ENCODE assay signal across 8 cellular contexts in the genomic region with DNA sequence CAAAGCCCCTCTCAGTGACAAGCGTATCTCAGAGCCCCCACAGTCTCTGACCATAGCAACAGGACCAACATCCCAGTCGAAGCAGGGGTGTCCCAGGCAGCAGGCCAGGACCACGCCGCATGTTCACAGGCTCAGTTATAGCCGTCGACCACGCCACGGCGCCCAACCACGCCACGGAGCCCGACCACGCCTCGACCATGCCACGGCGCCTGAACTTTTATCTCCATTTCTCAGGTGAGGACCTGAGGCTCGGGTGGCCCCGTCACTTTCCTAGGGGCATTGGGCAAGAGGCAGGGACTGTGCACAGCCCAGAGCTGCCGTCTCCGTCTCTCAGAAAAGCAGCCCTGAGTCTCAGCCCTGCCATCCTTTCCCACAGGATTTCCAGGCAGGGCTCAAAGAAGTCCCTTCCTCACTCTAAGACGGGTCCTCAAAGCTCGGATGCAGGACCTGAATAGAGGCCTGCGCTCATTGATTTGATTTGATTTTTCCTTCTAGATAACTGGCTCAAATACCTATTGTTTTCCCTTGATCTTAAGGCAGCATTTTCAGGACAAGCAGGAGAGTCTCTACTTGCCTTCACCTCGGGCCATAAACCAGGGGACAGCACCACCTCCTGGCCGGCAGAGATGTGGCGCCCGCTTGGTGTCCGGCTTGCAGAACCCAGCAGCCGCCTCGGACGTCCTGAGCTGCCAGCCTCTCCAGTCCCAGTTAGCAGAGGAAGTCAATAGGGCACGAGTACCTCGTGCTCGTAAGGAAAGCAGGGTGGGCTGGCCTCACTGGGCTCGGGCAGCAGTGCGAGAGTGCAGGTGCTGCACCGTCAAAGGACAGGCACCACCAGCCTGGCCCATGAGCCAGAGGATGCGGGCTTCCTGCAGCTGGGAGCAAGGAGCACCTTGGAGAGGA. TPM values are rescaled to one million over a fixed set of nuclear protein-coding genes. Genes with fewer than 3 reads are reported as not detected.
A peak's percentile ranks its signal among the peaks of the same experiment; 100 is the strongest.
DNase-seq lines count a peak whose midpoint lies in the region; ATAC-seq and TF ChIP-seq lines count a peak whose summit lies in the region.

No MANE protein-coding gene starts in this region.

- H3K9me3 Mint-ChIP-seq in Caco-2 (ENCODE audit: unreplicated experiment): no peaks in the 10 kb centered on the region

- H3K36me3 ChIP-seq in Caco-2 (ENCODE audit: control insufficient read depth, insufficient read depth, low read length): no peaks in the 10 kb centered on the region
- H3K36me3 ChIP-seq in HAP-1 (replicated peaks): no peaks in the 10 kb centered on the region
- H3K36me3 ChIP-seq in OCI-LY7 (ENCODE audit: insufficient read depth, low read length): no peaks in the 10 kb centered on the region
- no peaks in the 10 kb centered on the region for H3K36me3 ChIP-seq in adrenal gland (replicated peaks in 1 of 2)
- no peaks in the 10 kb centered on the region for H3K36me3 ChIP-seq in psoas muscle (ENCODE audit: insufficient read depth in 1 of 2, low read depth in 1 of 2)

- DNase-seq in Caco-2: peak; percentile 79 to 86
- DNase-seq in HAP-1 (ENCODE audit: low spot score in 2 of 2): peak; percentile 72 to 83
- DNase-seq in OCI-LY7 (ENCODE audit: low spot score): peak; percentile 59
- peak; percentile 71 to 90 (median 83) for DNase-seq in adrenal gland
- peak; percentile 80 for DNase-seq in left cardiac atrium
- peak; percentile 70 to 83 for DNase-seq in psoas muscle

- TF ChIP-seq CTCF in Caco-2 (IDR thresholded peaks at IDR 0.05; ENCODE audit: insufficient read depth in 1 of 2, low read depth in 1 of 2, low read length in 1 of 2, severe bottlenecking in 1 of 2, unreplicated experiment in 1 of 2): peak; percentile 95 to 98
- peak; percentile 84 for TF ChIP-seq CTCF in OCI-LY7 (conservative IDR thresholded peaks at IDR 0.05; ENCODE audit: low read length)
- TF ChIP-seq CTCF in adrenal gland (IDR thresholded peaks at IDR 0.05): peak; percentile 74 to 92 (median 85)
- peak; percentile 79 for TF ChIP-seq CTCF in psoas muscle (IDR thresholded peaks at IDR 0.05)

- H2AFZ ChIP-seq in OCI-LY7 (ENCODE audit: low read length): no peak overlapping the region

- H3K79me2 ChIP-seq in OCI-LY7 (ENCODE audit: insufficient read depth, low read depth, low read length): no peaks in the 10 kb centered on the region

- no peaks in the 10 kb centered on the region for H3K9me2 ChIP-seq in OCI-LY7 (ENCODE audit: insufficient read depth, low read length)

- H3K27me3 Mint-ChIP-seq in Caco-2 (ENCODE audit: insufficient read depth, unreplicated experiment): peaks cover 25% of the 10 kb centered on the region

- 0 out of 2 replicates have a peak, but pooled peaks cover 4% of the 10 kb centered on the region for H3K4me1 ChIP-seq in Caco-2
- no peaks in the 10 kb centered on the region for H3K4me1 ChIP-seq in HAP-1
- no peaks in the 10 kb centered on the region for H3K4me1 ChIP-seq in OCI-LY7 (ENCODE audit: insufficient read depth, low read length, poor library complexity, severe bottlenecking)
- no peaks in the 10 kb centered on the region for H3K4me1 ChIP-seq in adrenal gland (replicated peaks in 1 of 2)
- no peaks in the 10 kb centered on the region for H3K4me1 ChIP-seq in psoas muscle

- WGBS in adrenal gland, 4 donors: 47 to 59% (median 53%) methylated on average over 15 to 38 of the region's 38 CpGs
- 58 to 59% (median 58%) methylated on average over 38 of the region's 38 CpGs for WGBS in psoas muscle, 3 donors

- no TSS peak for BruUV-seq in Caco-2 (replicated peaks; lab: Mats Ljungman, UMichigan)
- BruUV-seq in OCI-LY7 (replicated peaks; lab: Mats Ljungman, UMichigan): no TSS peak

- POLR2A ChIA-PET in Caco-2 (lab: Charles Lee): no interaction called here
- POLR2A ChIA-PET in OCI-LY7 (lab: Charles Lee): no interaction called here

- no peak overlapping the region for H3K27ac Mint-ChIP-seq in Caco-2 (ENCODE audit: unreplicated experiment)

- peak; percentile 95 to 99 for ATAC-seq in left cardiac atrium
- ATAC-seq in psoas muscle: peak; percentile 77 to 89 (median 84)
- ATAC-seq in GM18498 (IDR thresholded peaks at IDR 0.05; ENCODE audit: unreplicated experiment): no peak
- no peak for ATAC-seq in HG02885 (IDR thresholded peaks at IDR 0.05; ENCODE audit: poor library complexity, unreplicated experiment)

- CTCF ChIA-PET in Caco-2 (lab: Charles Lee): interaction anchor here (0.5 to 1.2 kb wide), 13 partner anchors 11 to 1229 kb away, joined by 3 to 9 read pairs (median 3); no protein-coding TSS in a partner anchor
- CTCF ChIA-PET in OCI-LY7 (lab: Charles Lee; ENCODE audit: unreplicated experiment): no interaction called here

- H3K27ac ChIP-seq in OCI-LY7 (ENCODE audit: low read depth, low read length, poor library complexity, severe bottlenecking): no peak overlapping the region
- H3K27ac ChIP-seq in adrenal gland: no peak overlapping the region
- H3K27ac ChIP-seq in psoas muscle: no peak overlapping the region

- TF ChIP-seq POLR2A in adrenal gland (IDR thresholded peaks at IDR 0.05): no peak

- H3K36me3 Mint-ChIP-seq in Caco-2 (ENCODE audit: insufficient read depth, unreplicated experiment): no peaks in the 10 kb centered on the region

- in situ Hi-C loops in HAP-1 (cut with MboI; ENCODE audit: low sequenced_read_pairs): no loop called here

- H3K4me1 Mint-ChIP-seq in Caco-2 (ENCODE audit: low read depth, unreplicated experiment): no peaks in the 10 kb centered on the region

- H3K9me3 ChIP-seq in Caco-2 (no peaks in the 10 kb centered on the region), HAP-1 (no peaks in the 10 kb centered on the region), OCI-LY7 (ENCODE audit: low read length) (no peaks in the 10 kb centered on the region), adrenal gland (replicated peaks in 1 of 3) (no peaks in the 10 kb centered on the region), psoas muscle (no peaks in the 10 kb centered on the region)

- no peaks in the 10 kb centered on the region; the same call in 1 of the 2 replicates for H3K27me3 ChIP-seq in Caco-2 (replicated peaks; ENCODE audit: control insufficient read depth, insufficient read depth, low read length)
- H3K27me3 ChIP-seq in HAP-1 (ENCODE audit: low read depth): no peaks in the 10 kb centered on the region
- no peaks in the 10 kb centered on the region for H3K27me3 ChIP-seq in adrenal gland
- no peaks in the 10 kb centered on the region for H3K27me3 ChIP-seq in psoas muscle (ENCODE audit: insufficient read depth in 3 of 3, low read length in 2 of 3)

- H4K20me1 ChIP-seq in OCI-LY7 (ENCODE audit: insufficient read depth, low read length): no peaks in the 10 kb centered on the region

- intact Hi-C loops in Caco-2 (cut with micrococcal nuclease; ENCODE audit: unreplicated experiment) (loop anchor here (1.0 to 10.0 kb wide), 3 partner anchors 75 to 714 kb away; no protein-coding TSS in a partner anchor), OCI-LY7 (cut with micrococcal nuclease; ENCODE audit: unreplicated experiment) (loop anchor here (1.0 to 2.0 kb wide), 2 partner anchors 76 to 714 kb away; no protein-coding TSS in a partner anchor), adrenal gland (cut with DNase I) (loop anchor here (2.0 to 10.0 kb wide), 4 partner anchors 204 to 714 kb away; partner anchors contain the start of gene FOXC2 (in 1 of the 2)), left cardiac atrium (cut with DNase I) (loop anchor here (2.0 to 10.0 kb wide), 4 partner anchors 214 to 714 kb away; partner anchors contain the start of gene FOXC2 (in 1 of the 2)), psoas muscle (cut with DNase I) (loop anchor here (2.0 to 10.0 kb wide), 5 partner anchors 76 to 716 kb away; no protein-coding TSS in a partner anchor)

- H3K4me2 ChIP-seq in OCI-LY7 (ENCODE audit: low read length): no peak overlapping the region

- H3K4me3 ChIP-seq in Caco-2 (ENCODE audit: low read depth, low read length) (no peak overlapping the region), HAP-1 (no peak overlapping the region), OCI-LY7 (ENCODE audit: low read depth, low read length, poor library complexity, severe bottlenecking) (no peak overlapping the region), adrenal gland (no peak overlapping the region), psoas muscle (no peak overlapping the region)

- no peak overlapping the region for H3K4me3 Mint-ChIP-seq in Caco-2 (ENCODE audit: unreplicated experiment)

RNA-seq across cellular contexts. Expression of gene C16orf95, which starts 38.8 kb away (rescaled TPM):
- total RNA-seq in Caco-2 (2022) (4.4 and 6.9 TPM in 2 replicates), OCI-LY7 (2022) (22.1 and 25.0 TPM in 2 replicates), adrenal gland (1 to 10 TPM in 6 of 8 donors, under 1 TPM in 2; 0.67 to 9.9 (median 4.9) TPM), left cardiac atrium (1 to 10 TPM; 3.2 to 3.4 TPM), psoas muscle (1 to 10 TPM; 5.3 to 8.1 (median 6.0) TPM)
- 4.2 and 8.5 TPM in 2 replicates for total RNA-seq in OCI-LY7 (2014; rRNA removed; shearing (Covaris generic))
- polyA plus RNA-seq in adrenal gland (1 to 10 TPM; 2.5 to 7.8 (median 7.1) TPM), psoas muscle (1 to 10 TPM; 1.7 to 6.8 (median 2.0) TPM)

Comparison
In these comparisons a context has a peak if more than half of its experiments do, and no peak if none do; other contexts are left out.
1. ATAC-seq: peak in left cardiac atrium (2 of 2) and psoas muscle (4 of 4); none in GM18498 (single experiment) and HG02885 (single experiment).
2. Peak in every context shown above with its lines, with median percentiles within 50 percentile points of each other: DNase-seq and CTCF ChIP-seq.